Comparison of ENCODE assay signal across 13 cellular contexts in genomic region chr9:95080961-95081658, GRCh38.
A peak's percentile ranks its signal among the peaks of the same experiment; 100 is the strongest.
DNase-seq lines count a peak whose midpoint lies in the region; ATAC-seq and TF ChIP-seq lines count a peak whose summit lies in the region.
"Had no signal": no experiment of that assay in that cellular context is flagged by ENCODE, and none has a peak within 500 bp of the region (broad histone marks: within the 10 kb centered on the region; RNA-seq: fewer than 3 reads in every experiment).

No MANE protein-coding gene starts in this region.

- no peaks in the 10 kb centered on the region for H3K27me3 ChIP-seq in vagina
- H3K27me3 ChIP-seq in CD4-positive, alpha-beta memory T cell (ENCODE audit: insufficient read depth, low read length): no peaks in the 10 kb centered on the region
- H3K27me3 ChIP-seq: adrenal gland had no signal

- H3K36me3 Mint-ChIP-seq in T-helper 17 cell (ENCODE audit: low read depth): no peaks in the 10 kb centered on the region
- peaks cover 8 to 15% of the 10 kb centered on the region in 2 donors for H3K36me3 Mint-ChIP-seq in CD4-positive, alpha-beta memory T cell

- no peak for TF ChIP-seq POLR2A in vagina (IDR thresholded peaks at IDR 0.05)

- H3K27me3 Mint-ChIP-seq in T-helper 17 cell: no peaks in the 10 kb centered on the region
- no peaks in the 10 kb centered on the region for H3K27me3 Mint-ChIP-seq in CD4-positive, alpha-beta memory T cell

- POLR2A ChIA-PET in CD4-positive, alpha-beta memory T cell (lab: Charles Lee; ENCODE audit: partially characterized antibody): no interaction called here

- no peaks in the 10 kb centered on the region for H3K4me1 Mint-ChIP-seq in T-helper 17 cell
- no peaks in the 10 kb centered on the region for H3K4me1 Mint-ChIP-seq in CD4-positive, alpha-beta memory T cell

- H3K4me1 ChIP-seq in vagina: peaks cover 93% of the 10 kb centered on the region
- no peaks in the 10 kb centered on the region for H3K4me1 ChIP-seq in CD4-positive, alpha-beta memory T cell (ENCODE audit: insufficient read depth, low read length)

- no peak overlapping the region for H3K4me3 Mint-ChIP-seq in T-helper 17 cell
- no peak overlapping the region for H3K4me3 Mint-ChIP-seq in CD4-positive, alpha-beta memory T cell

- intact Hi-C loops in left ventricle myocardium superior (cut with micrococcal nuclease): no loop called here
- intact Hi-C loops in posterior cingulate gyrus (cut with DNase I): no loop called here
- intact Hi-C loops in vagina (cut with DNase I): no loop called here
- intact Hi-C loops in CD4-positive, alpha-beta memory T cell (cut with micrococcal nuclease): no loop called here

- TF ChIP-seq CTCF in vagina (IDR thresholded peaks at IDR 0.05): no peak

- ATAC-seq in left ventricle myocardium superior: no peak
- no peak for ATAC-seq in T-helper 17 cell
- ATAC-seq: lower lobe of right lung had no signal

- H3K27ac ChIP-seq in vagina: peak overlapping the region; percentile 26
- no peak overlapping the region for H3K27ac ChIP-seq in CD4-positive, alpha-beta memory T cell (ENCODE audit: low read depth, low read length)
- H3K27ac ChIP-seq: adrenal gland, lower lobe of right lung had no signal

- H3K36me3 ChIP-seq in vagina: peaks cover 0 to 49% of the 10 kb centered on the region in 2 donors
- no peaks in the 10 kb centered on the region for H3K36me3 ChIP-seq in CD4-positive, alpha-beta memory T cell (ENCODE audit: insufficient read depth, low read length)

- peak; percentile 49 for DNase-seq in activated effector memory CD4-positive, alpha-beta T cell treated with anti-CD3 and anti-CD28 coated beads, Interleukin-2, amount 50 U/mL, for 16 hours
- DNase-seq in activated effector memory CD4-positive, alpha-beta T cell treated with Interleukin-2 at 50 U/mL for 16 hours: no peak
- DNase-seq in left ventricle myocardium superior (peak; percentile 26), posterior cingulate gyrus (peak in 8 of 10 donors; percentile 62 to 96 (median 78)), vagina (ENCODE audit: extremely low spot score in 2 of 2) (no peak), T-helper 17 cell (no peak)
- no peak for DNase-seq in stimulated activated CD4-positive, alpha-beta T cell treated with anti-CD3 and anti-CD28 coated beads, Interleukin-15, amount 100 ng/mL, for 24 hours
- DNase-seq in CD4-positive, alpha-beta memory T cell: no peak
- DNase-seq: activated CD8-positive, alpha-beta memory T cell treated with anti-CD3 and anti-CD28 coated beads, Interleukin-2, amount 50 U/mL, for 48 hours; lower lobe of right lung; NCI-H2081; retina had no signal

- no peak overlapping the region for H3K4me3 ChIP-seq in vagina
- no peak overlapping the region for H3K4me3 ChIP-seq in CD4-positive, alpha-beta memory T cell (ENCODE audit: low read length in 2 of 2)
- H3K4me3 ChIP-seq: adrenal gland, lower lobe of right lung had no signal

- no peak overlapping the region for H3K27ac Mint-ChIP-seq in T-helper 17 cell
- H3K27ac Mint-ChIP-seq in CD4-positive, alpha-beta memory T cell: no peak overlapping the region

- H3K9me3 ChIP-seq in vagina (no peaks in the 10 kb centered on the region), T-helper 17 cell (ENCODE audit: control insufficient read depth, low read length, poor library complexity, severe bottlenecking) (no peaks in the 10 kb centered on the region)
- no peaks in the 10 kb centered on the region for H3K9me3 ChIP-seq in CD4-positive, alpha-beta memory T cell (ENCODE audit: control insufficient read depth in 1 of 2, low read length in 2 of 2)
- H3K9me3 ChIP-seq: adrenal gland, lower lobe of right lung had no signal

- no peaks in the 10 kb centered on the region for H3K9me3 Mint-ChIP-seq in CD4-positive, alpha-beta memory T cell

- CTCF ChIA-PET in CD4-positive, alpha-beta memory T cell (lab: Charles Lee; ENCODE audit: partially characterized antibody): no interaction called here

Comparison
In these comparisons a context has a peak if more than half of its experiments do, and no peak if none do; other contexts are left out.
1. DNase-seq: peak in activated effector memory CD4-positive, alpha-beta T cell treated with anti-CD3 and anti-CD28 coated beads, Interleukin-2, amount 50 U/mL, for 16 hours (single experiment), left ventricle myocardium superior (single experiment) and posterior cingulate gyrus (8 of 10); none in activated effector memory CD4-positive, alpha-beta T cell treated with Interleukin-2 at 50 U/mL for 16 hours (single experiment), vagina (0 of 2), T-helper 17 cell (0 of 3), stimulated activated CD4-positive, alpha-beta T cell treated with anti-CD3 and anti-CD28 coated beads, Interleukin-15, amount 100 ng/mL, for 24 hours (single experiment) and CD4-positive, alpha-beta memory T cell (0 of 5).